In genomic region chr1:46488343-46489168, GRCh38 we compare ENCODE assay signal across 9 cellular contexts. TPM values are rescaled to one million over a fixed set of nuclear protein-coding genes. Genes with fewer than 3 reads are reported as not detected.
DNase-seq lines count a peak whose midpoint lies in the region; ATAC-seq and TF ChIP-seq lines count a peak whose summit lies in the region.
"Had no signal": no experiment of that assay in that cellular context is flagged by ENCODE, and none has a peak within 500 bp of the region (broad histone marks: within the 10 kb centered on the region; RNA-seq: fewer than 3 reads in every experiment).

No MANE protein-coding gene starts in this region.

- 23 to 45% (median 30%) methylated on average over 4 to 24 of the region's 24 CpGs for WGBS in adrenal gland, 4 donors

- peak overlapping the region in 6 of 8 donors; percentile 77 to 87 (median 82) for H3K4me3 Mint-ChIP-seq in CD4-positive, alpha-beta memory T cell

- no peaks in the 10 kb centered on the region for H3K9me3 Mint-ChIP-seq in CD4-positive, alpha-beta memory T cell

- ATAC-seq in lower lobe of right lung (peak in 1 of 2 donors; percentile 15), GM21423 (IDR thresholded peaks at IDR 0.05; ENCODE audit: unreplicated experiment) (no peak), HG02642 (IDR thresholded peaks at IDR 0.05; ENCODE audit: poor library complexity, unreplicated experiment) (no peak), SK-N-SH treated with all-trans-retinoic acid at 6 μM for 48 hours (no peak)

- POLR2A ChIA-PET in CD4-positive, alpha-beta memory T cell (lab: Charles Lee; ENCODE audit: partially characterized antibody), result no interaction called here

- H3K27me3 ChIP-seq in CD4-positive, alpha-beta memory T cell (ENCODE audit: insufficient read depth, low read length), result peaks cover 32% of the 10 kb centered on the region
- H3K27me3 ChIP-seq in HUES6 (ENCODE audit: control insufficient read depth, insufficient read depth, low read length), result peaks cover 100% of the 10 kb centered on the region
- H3K27me3 ChIP-seq in adrenal gland, result peaks cover 67% of the 10 kb centered on the region
- peaks cover 96% of the 10 kb centered on the region for H3K27me3 ChIP-seq in lower lobe of right lung (ENCODE audit: low read depth)

- CTCF ChIA-PET in CD4-positive, alpha-beta memory T cell (lab: Charles Lee; ENCODE audit: partially characterized antibody), result interaction anchor here (1.1 kb wide), 1 partner anchor 11 kb away, joined by 3 read pairs; no protein-coding TSS in a partner anchor

- H3K4me1 ChIP-seq in CD4-positive, alpha-beta memory T cell (ENCODE audit: insufficient read depth, low read length), result peaks cover 15% of the 10 kb centered on the region
- H3K4me1 ChIP-seq in HUES6 (ENCODE audit: control insufficient read depth, insufficient read depth, low read length) (peaks cover 54% of the 10 kb centered on the region), adrenal gland (replicated peaks in 1 of 2) (peaks cover 7 to 20% of the 10 kb centered on the region in 2 donors), lower lobe of right lung (peaks cover 21% of the 10 kb centered on the region)

- no peaks in the 10 kb centered on the region for H3K9me3 ChIP-seq in CD4-positive, alpha-beta memory T cell (ENCODE audit: control insufficient read depth in 1 of 2, low read length in 2 of 2)
- no peaks in the 10 kb centered on the region for H3K9me3 ChIP-seq in HUES6 (ENCODE audit: control insufficient read depth, insufficient read depth, low read depth, low read length)
- H3K9me3 ChIP-seq in adrenal gland (replicated peaks in 1 of 3), result no peaks in the 10 kb centered on the region
- no peaks in the 10 kb centered on the region for H3K9me3 ChIP-seq in lower lobe of right lung

- TF ChIP-seq CTCF in adrenal gland (IDR thresholded peaks at IDR 0.05), result no peak
- no peak for TF ChIP-seq CTCF in lower lobe of right lung (IDR thresholded peaks at IDR 0.05)

- H3K27ac Mint-ChIP-seq in CD4-positive, alpha-beta memory T cell, result peak overlapping the region in 1 of 7 donors; percentile 81

- no peaks in the 10 kb centered on the region for H3K36me3 Mint-ChIP-seq in CD4-positive, alpha-beta memory T cell

- peaks cover 12 to 26% (median 19%) of the 10 kb centered on the region in 4 donors for H3K4me1 Mint-ChIP-seq in CD4-positive, alpha-beta memory T cell

- no peak overlapping the region for H3K27ac ChIP-seq in CD4-positive, alpha-beta memory T cell (ENCODE audit: low read depth, low read length)
- no peak overlapping the region for H3K27ac ChIP-seq in HUES6 (ENCODE audit: low read depth, low read length)
- H3K27ac ChIP-seq in adrenal gland, result no peak overlapping the region
- no peak overlapping the region for H3K27ac ChIP-seq in lower lobe of right lung

- TF ChIP-seq POLR2A in adrenal gland (IDR thresholded peaks at IDR 0.05), result no peak

- no peaks in the 10 kb centered on the region for H3K36me3 ChIP-seq in CD4-positive, alpha-beta memory T cell (ENCODE audit: insufficient read depth, low read length)
- no peaks in the 10 kb centered on the region for H3K36me3 ChIP-seq in HUES6 (ENCODE audit: control insufficient read depth, insufficient read depth, low read length)
- no peaks in the 10 kb centered on the region for H3K36me3 ChIP-seq in adrenal gland (replicated peaks in 1 of 2)
- no peaks in the 10 kb centered on the region for H3K36me3 ChIP-seq in lower lobe of right lung

- no peak overlapping the region for H3K4me3 ChIP-seq in CD4-positive, alpha-beta memory T cell (ENCODE audit: low read length in 2 of 2)
- H3K4me3 ChIP-seq in HUES6 (ENCODE audit: low read depth, low read length) (peak overlapping the region; percentile 64), adrenal gland (no peak overlapping the region), lower lobe of right lung (peak overlapping the region; percentile 45)

- intact Hi-C loops in CD4-positive, alpha-beta memory T cell (cut with micrococcal nuclease), result no loop called here
- intact Hi-C loops in adrenal gland (cut with DNase I) (no loop called here), lower lobe of right lung (cut with DNase I) (no loop called here)

- H3K27me3 Mint-ChIP-seq in CD4-positive, alpha-beta memory T cell, result peaks cover 62 to 71% of the 10 kb centered on the region in 2 donors

- H3K9ac ChIP-seq in HUES6 (ENCODE audit: low read length), result no peak overlapping the region

- DNase-seq in CD4-positive, alpha-beta memory T cell, result no peak
- DNase-seq in adrenal gland (peak in 5 of 7 donors; percentile 36 to 66 (median 60)), lower lobe of right lung (no peak), germinal center (ENCODE audit: low spot score) (no peak)

TF ChIP-seq in SK-N-SH treated with all-trans-retinoic acid at 6 μM for 48 hours, 23 proteins besides CTCF, POLR2A, EP300 and RAD21:
- TF ChIP-seq ZC3H10 (CRISPR knock-in tag; IDR thresholded peaks at IDR 0.05), result no peak
- no peak for TF ChIP-seq CSDC2 (CRISPR knock-in tag; IDR thresholded peaks at IDR 0.05)
- no peak for TF ChIP-seq ARNTL (CRISPR knock-in tag; IDR thresholded peaks at IDR 0.05; ENCODE audit: borderline replicate concordance, low read depth)
- no peak for TF ChIP-seq ZNF8 (CRISPR knock-in tag; IDR thresholded peaks at IDR 0.05)
- no peak for TF ChIP-seq TSHZ2 (CRISPR knock-in tag; IDR thresholded peaks at IDR 0.05)
- no peak for TF ChIP-seq ZNF565 (CRISPR knock-in tag; conservative IDR thresholded peaks at IDR 0.05; ENCODE audit: low read depth)
- TF ChIP-seq ZFP3 (CRISPR knock-in tag; IDR thresholded peaks at IDR 0.05), result no peak
- no peak for TF ChIP-seq ZNF70 (CRISPR knock-in tag; IDR thresholded peaks at IDR 0.05)
- TF ChIP-seq TOX (CRISPR knock-in tag; IDR thresholded peaks at IDR 0.05; ENCODE audit: borderline replicate concordance), result no peak

RNA-seq across cellular contexts. Expression of gene DMBX1, which starts 1.1 kb away (rescaled TPM):
- not detected for total RNA-seq in CD4-positive, alpha-beta memory T cell
- polyA plus RNA-seq in CD4-positive, alpha-beta memory T cell, result not detected
- total RNA-seq in adrenal gland, result under 1 TPM in 2 of 8 donors, not detected in 6; 0.07 to 0.14 TPM
- polyA plus RNA-seq in adrenal gland, result under 1 TPM in 1 of 3 donors, not detected in 2; 0.16 TPM
- not detected for total RNA-seq in lower lobe of right lung
- total RNA-seq: epithelial cell of proximal tubule had no signal

Comparison
In these comparisons a context has a peak if more than half of its experiments do, and no peak if none do; other contexts are left out.
1. DNase-seq: peak in adrenal gland (5 of 7); none in CD4-positive, alpha-beta memory T cell (0 of 5), lower lobe of right lung (single experiment) and germinal center (single experiment).
2. H3K4me3 ChIP-seq: peak in HUES6 (single experiment) and lower lobe of right lung (single experiment); none in CD4-positive, alpha-beta memory T cell (0 of 2) and adrenal gland (0 of 4).